In genomic region chr22:32776397-32776796, GRCh38 we compare ENCODE assay signal across 23 cellular contexts. TPM values are rescaled to one million over a fixed set of nuclear protein-coding genes. Genes with fewer than 3 reads are reported as not detected.
"Had no signal": no experiment of that assay in that cellular context is flagged by ENCODE, and none has a peak within 500 bp of the region (broad histone marks: within the 10 kb centered on the region; RNA-seq: fewer than 3 reads in every experiment).

No MANE protein-coding gene starts in this region.

- H3K36me3 Mint-ChIP-seq: activated naive CD4-positive, alpha-beta T cell treated with anti-CD3 and anti-CD28 coated beads, Interleukin-2, amount 50 U/mL, for 24 hours had no signal

- DNase-seq: activated CD4-positive, alpha-beta T cell treated with anti-CD3 and anti-CD28 coated beads for 48 hours; activated CD4-positive, alpha-beta T cell treated with anti-CD3 and anti-CD28 coated beads, Interleukin-2, amount 50 U/mL, for 4 hours; activated CD8-positive, alpha-beta memory T cell treated with anti-CD3 and anti-CD28 coated beads, Interleukin-2, amount 50 U/mL, for 48 hours; activated CD8-positive, alpha-beta T cell treated with anti-CD3 and anti-CD28 coated beads, Interleukin-2, amount 10 ng/mL, durations not matched to agents 7 days and 5 days; activated effector memory CD4-positive, alpha-beta T cell treated with Interleukin-2 at 50 U/mL for 16 hours; activated naive CD4-positive, alpha-beta T cell; activated T-cell treated with anti-CD3 and anti-CD28 coated beads, Interleukin-2, amount 50 U/mL, for 1 hour; aorta; central memory CD4-positive, alpha-beta T cell; KG1; NCI-H1105; NCI-H1436; NCI-H1694 treated with DMSO at 0.1 percent for 48 hours; NCI-H2029 treated with DMSO at 0.1 percent for 48 hours; NCI-H446; PC-3; SHP77 treated with DMSO at 0.1 percent for 48 hours; T-helper 17 cell; T-helper 9 cell had no signal

- H3K9me3 Mint-ChIP-seq: activated naive CD4-positive, alpha-beta T cell treated with anti-CD3 and anti-CD28 coated beads, Interleukin-2, amount 50 U/mL, for 24 hours; activated T-helper 1 cell treated with anti-CD3 and anti-CD28 coated beads, Interleukin-12 subunit alpha, Interleukin-12 subunit beta, Interleukin-2, Interleukin-4 antibody, amounts not matched to agents 30 ng/mL and 10 ng/mL and 1 ng/mL, durations not matched to agents 14 hours and 24 hours and 36 hours had no signal

- H3K27me3 ChIP-seq: MG63 had no signal

- ATAC-seq: activated CD4-positive, CD25-positive, alpha-beta regulatory T cell treated with anti-CD3 and anti-CD28 coated beads, Interleukin-2, amount 50 U/mL, for 24 hours; activated CD8-positive, alpha-beta T cell treated with anti-CD3 and anti-CD28 coated beads, Interleukin-2, amount 10 ng/mL, durations not matched to agents 7 days and 5 days; PC-3; T-helper 17 cell had no signal

- H3K4me3 ChIP-seq: MG63 had no signal

- H3K27ac Mint-ChIP-seq: activated CD8-positive, alpha-beta T cell treated with anti-CD3 and anti-CD28 coated beads, Interleukin-2, amount 10 ng/mL, durations not matched to agents 7 days and 5 days; activated naive CD4-positive, alpha-beta T cell treated with anti-CD3 and anti-CD28 coated beads, Interleukin-2, amount 50 U/mL, for 24 hours; activated T-helper 1 cell treated with anti-CD3 and anti-CD28 coated beads, Interleukin-12 subunit alpha, Interleukin-12 subunit beta, Interleukin-2, Interleukin-4 antibody, amounts not matched to agents 30 ng/mL and 10 ng/mL and 1 ng/mL, durations not matched to agents 14 hours and 24 hours and 36 hours; T-helper 17 cell had no signal

- H3K9me3 ChIP-seq: MG63 had no signal

- H3K4me3 Mint-ChIP-seq: activated CD8-positive, alpha-beta T cell treated with anti-CD3 and anti-CD28 coated beads, Interleukin-2, amount 10 ng/mL, durations not matched to agents 7 days and 5 days; activated naive CD4-positive, alpha-beta T cell treated with anti-CD3 and anti-CD28 coated beads, Interleukin-2, amount 50 U/mL, for 24 hours; activated T-helper 1 cell treated with anti-CD3 and anti-CD28 coated beads, Interleukin-12 subunit alpha, Interleukin-12 subunit beta, Interleukin-2, Interleukin-4 antibody, amounts not matched to agents 30 ng/mL and 10 ng/mL and 1 ng/mL, durations not matched to agents 14 hours and 24 hours and 36 hours; T-helper 17 cell had no signal

- H3K36me3 ChIP-seq: MG63 had no signal

- H3K4me1 Mint-ChIP-seq: activated naive CD4-positive, alpha-beta T cell treated with anti-CD3 and anti-CD28 coated beads, Interleukin-2, amount 50 U/mL, for 24 hours; T-helper 17 cell had no signal

RNA-seq across cellular contexts. Expression of gene TIMP3, which starts 25.1 kb away (rescaled TPM):
- total RNA-seq: activated CD8-positive, alpha-beta T cell treated with anti-CD3 and anti-CD28 coated beads, Interleukin-2, amount 10 ng/mL, durations not matched to agents 7 days and 5 days; activated T-helper 1 cell treated with anti-CD3 and anti-CD28 coated beads, Interleukin-12 subunit alpha, Interleukin-12 subunit beta, Interleukin-2, Interleukin-4 antibody, amounts not matched to agents 30 ng/mL and 10 ng/mL and 1 ng/mL, durations not matched to agents 14 hours and 24 hours and 36 hours; PC-3 had no signal
